In genomic region chr4:27463816-27464215, GRCh38 we compare ENCODE assay signal across 16 cellular contexts.
DNase-seq lines count a peak whose midpoint lies in the region; ATAC-seq and TF ChIP-seq lines count a peak whose summit lies in the region.
"Had no signal": no experiment of that assay in that cellular context is flagged by ENCODE, and none has a peak within 500 bp of the region (broad histone marks: within the 10 kb centered on the region; RNA-seq: fewer than 3 reads in every experiment).

No MANE protein-coding gene starts in this region.

- in situ Hi-C loops in Panc1 (cut with HindIII; ENCODE audit: low pct_unique_long_range_greater_than_20kb, low sequenced_read_pairs) = no loop called here

- CTCF ChIA-PET in Panc1 (lab: Charles Lee) = no interaction called here

- H3K4me3 ChIP-seq in Panc1 (ENCODE audit: low read depth in 2 of 2, low read length in 2 of 2) (no peak overlapping the region), epithelial cell of esophagus (ENCODE audit: low read length) (no peak overlapping the region), retinal pigment epithelial cell (ENCODE audit: low read length) (no peak overlapping the region)
- H3K4me3 ChIP-seq: BLaER1 treated with 17β-estradiol and CSF1 and Interleukin-3, amounts not matched to agents 10 nM and 100 nM; colonic mucosa; left lung; Peyer's patch had no signal

- ATAC-seq in Panc1 (no peak), GM21367 (IDR thresholded peaks at IDR 0.05; ENCODE audit: unreplicated experiment) (no peak)
- ATAC-seq: left lung, T-cell had no signal

- DNase-seq in H4 (ENCODE audit: low spot score) = peak; percentile 26
- peak; percentile 2 for DNase-seq in Panc1 (ENCODE audit: low read depth, low spot score)
- peak; percentile 75 for DNase-seq in epithelial cell of esophagus (ENCODE audit: low read depth)
- peak; percentile 2 for DNase-seq in retinal pigment epithelial cell (ENCODE audit: low read depth)
- DNase-seq in hepatic stellate cell (ENCODE audit: low spot score) = no peak
- DNase-seq in activated gamma-delta T cell (lab: John Stamatoyannopoulos, UW) = no peak
- DNase-seq: amygdala, colonic mucosa, DMS 273 treated with DMSO at 0.1 percent for 48 hours, left lung, NCI-H187 treated with DMSO at 0.1 percent for 48 hours, NCI-H526 treated with DMSO at 0.1 percent for 48 hours, Peyer's patch, T-cell had no signal

- no peaks in the 10 kb centered on the region for H3K27me3 ChIP-seq in Panc1 (ENCODE audit: control insufficient read depth, insufficient read depth, low read length)
- H3K27me3 ChIP-seq: BLaER1 treated with 17β-estradiol and CSF1 and Interleukin-3, amounts not matched to agents 10 nM and 100 nM; colonic mucosa; left lung; Peyer's patch had no signal

- H3K4me1 ChIP-seq in Panc1 (ENCODE audit: control insufficient read depth, insufficient read depth, low read length) = no peaks in the 10 kb centered on the region
- H3K4me1 ChIP-seq: BLaER1 treated with 17β-estradiol and CSF1 and Interleukin-3, amounts not matched to agents 10 nM and 100 nM; colonic mucosa; left lung; Peyer's patch had no signal

- no peaks in the 10 kb centered on the region for H3K9me3 ChIP-seq in Panc1 (ENCODE audit: control insufficient read depth, insufficient read depth, low read depth, low read length)
- H3K9me3 ChIP-seq: colonic mucosa, Peyer's patch had no signal

- no TSS peak for BruUV-seq in Panc1 (replicated peaks; lab: Mats Ljungman, UMichigan)

- no peaks in the 10 kb centered on the region for H3K36me3 ChIP-seq in Panc1 (ENCODE audit: control insufficient read depth, insufficient read depth, low read length)
- H3K36me3 ChIP-seq: BLaER1 treated with 17β-estradiol and CSF1 and Interleukin-3, amounts not matched to agents 10 nM and 100 nM; colonic mucosa; left lung; Peyer's patch had no signal

- TF ChIP-seq CTCF in Panc1 (IDR thresholded peaks at IDR 0.05) = no peak
- TF ChIP-seq CTCF in epithelial cell of esophagus (IDR thresholded peaks at IDR 0.05; ENCODE audit: insufficient read depth, low read depth, low read length, missing control alignments) = no peak
- no peak for TF ChIP-seq CTCF in retinal pigment epithelial cell (conservative IDR thresholded peaks at IDR 0.05; ENCODE audit: low read depth, low read length)

- intact Hi-C loops in Panc1 (cut with micrococcal nuclease; ENCODE audit: unreplicated experiment) = no loop called here

- H3K27ac ChIP-seq in Panc1 (ENCODE audit: low read length) = no peak overlapping the region
- H3K27ac ChIP-seq: BLaER1 treated with 17β-estradiol and CSF1 and Interleukin-3, amounts not matched to agents 10 nM and 100 nM; colonic mucosa; left lung; Peyer's patch had no signal

- POLR2A ChIA-PET in Panc1 (lab: Charles Lee) = no interaction called here

Comparison
In these comparisons a context has a peak if more than half of its experiments do, and no peak if none do; other contexts are left out.
1. DNase-seq: peak in H4 (single experiment), Panc1 (single experiment), epithelial cell of esophagus (single experiment) and retinal pigment epithelial cell (single experiment); none in hepatic stellate cell (single experiment) and activated gamma-delta T cell (single experiment).